ENCODE assay signal across 7 cellular contexts in the genomic region with DNA sequence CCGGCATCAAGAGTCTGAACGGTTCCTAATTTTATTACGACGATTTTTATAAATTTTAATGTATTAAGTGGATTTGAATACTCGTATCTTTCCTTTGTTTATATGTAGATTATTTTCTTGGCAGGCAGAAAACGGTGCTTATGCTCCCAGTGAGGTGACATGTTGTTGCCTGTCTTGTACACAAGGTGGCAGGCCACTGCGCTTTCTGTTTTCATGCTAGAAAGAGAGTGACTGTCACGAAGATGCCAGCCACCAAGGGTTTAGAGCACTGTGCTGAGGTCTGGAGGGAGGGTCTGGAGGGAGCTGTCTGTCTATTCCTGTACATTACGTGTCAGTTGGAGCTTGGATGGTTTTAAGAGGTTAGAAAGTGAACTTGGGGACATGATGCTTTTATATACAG.
DNase-seq lines count a peak whose midpoint lies in the region; ATAC-seq and TF ChIP-seq lines count a peak whose summit lies in the region.

No MANE protein-coding gene starts in this region.

- H3K27me3 Mint-ChIP-seq in osteocyte (ENCODE audit: unreplicated experiment), result no peaks in the 10 kb centered on the region

- H3K4me1 Mint-ChIP-seq in osteocyte (ENCODE audit: unreplicated experiment), result peaks cover 18% of the 10 kb centered on the region

- peak; percentile 52 for DNase-seq in GM12865 (ENCODE audit: low read depth)
- DNase-seq in MV-4-11 (lab: John Stamatoyannopoulos, UW), result peak; percentile 18
- DNase-seq in activated CD4-positive, alpha-beta T cell treated with anti-CD3 and anti-CD28 coated beads for 4 hours, result peak; percentile 29 to 33
- DNase-seq in epithelial cell of prostate (ENCODE audit: low read depth, low spot score), result no peak
- DNase-seq in osteocyte (ENCODE audit: extremely low spot score, unreplicated experiment), result no peak

- H3K4me3 Mint-ChIP-seq in osteocyte (ENCODE audit: unreplicated experiment), result no peak overlapping the region

- TF ChIP-seq CTCF in GM12865 (IDR thresholded peaks at IDR 0.05; ENCODE audit: insufficient read depth, low read depth, low read length, missing control alignments), result peak; percentile 50
- peak; percentile 60 for TF ChIP-seq CTCF in osteocyte (IDR thresholded peaks at IDR 0.05)

- no peak overlapping the region for H3K4me3 ChIP-seq in GM12865 (ENCODE audit: low read depth, low read length)

- no peak overlapping the region for H3K27ac Mint-ChIP-seq in osteocyte (ENCODE audit: unreplicated experiment)

- peaks cover 6% of the 10 kb centered on the region for H3K9me3 Mint-ChIP-seq in osteocyte (ENCODE audit: unreplicated experiment)

- peak overlapping the region; percentile 61 for H3K27ac ChIP-seq in epithelial cell of prostate

- no peaks in the 10 kb centered on the region for H3K36me3 Mint-ChIP-seq in osteocyte (ENCODE audit: unreplicated experiment)

- ATAC-seq in GM21717 (IDR thresholded peaks at IDR 0.05; ENCODE audit: unreplicated experiment), result peak; percentile 92
- no peak for ATAC-seq in HG02588 (IDR thresholded peaks at IDR 0.05; ENCODE audit: unreplicated experiment)

Comparison
In these comparisons a context has a peak if more than half of its experiments do, and no peak if none do; other contexts are left out.
1. DNase-seq: peak in GM12865 (single experiment), MV-4-11 (single experiment) and activated CD4-positive, alpha-beta T cell treated with anti-CD3 and anti-CD28 coated beads for 4 hours (2 of 2); none in epithelial cell of prostate (single experiment) and osteocyte (single experiment).